ENCODE assay signal across 9 cellular contexts in the genomic region with DNA sequence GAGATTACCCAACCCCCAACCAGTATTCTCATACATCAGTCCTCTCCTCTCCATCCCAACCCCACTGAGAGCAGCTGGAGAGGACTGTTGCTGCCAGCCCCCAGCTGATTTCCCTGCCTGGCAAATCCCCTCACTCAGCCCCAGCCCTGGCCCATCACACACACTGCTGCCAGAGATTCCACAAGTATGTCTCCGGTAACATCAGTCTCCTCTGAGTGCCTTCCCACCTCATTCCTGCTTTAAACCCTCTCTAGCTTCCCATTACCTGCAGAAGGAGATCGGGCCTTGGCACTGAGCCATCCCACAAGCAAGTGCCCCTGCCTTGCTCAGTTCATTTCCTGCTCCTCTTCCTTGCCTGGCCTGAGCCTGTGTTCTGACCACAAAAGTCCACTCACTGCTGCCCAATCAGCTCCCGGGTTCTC. TPM values are rescaled to one million over a fixed set of nuclear protein-coding genes. Genes with fewer than 3 reads are reported as not detected.
DNase-seq lines count a peak whose midpoint lies in the region; ATAC-seq and TF ChIP-seq lines count a peak whose summit lies in the region.
"Had no signal": no experiment of that assay in that cellular context is flagged by ENCODE, and none has a peak within 500 bp of the region (broad histone marks: within the 10 kb centered on the region; RNA-seq: fewer than 3 reads in every experiment).

No MANE protein-coding gene starts in this region.

- POLR2A ChIA-PET in PC-9 (lab: Charles Lee; ENCODE audit: unreplicated experiment): no interaction called here

- no peaks in the 10 kb centered on the region for H3K79me2 ChIP-seq in PC-9 (ENCODE audit: low read depth)

- no peak for TF ChIP-seq POLR2A in esophagus muscularis mucosa (IDR thresholded peaks at IDR 0.05; ENCODE audit: low read depth)

- CTCF ChIA-PET in PC-9 (lab: Charles Lee): interaction anchor here (0.5 to 0.6 kb wide), 2 partner anchors 48 to 148 kb away, joined by 3 to 4 read pairs; no protein-coding TSS in a partner anchor

- no peak for TF ChIP-seq EP300 in esophagus muscularis mucosa (IDR thresholded peaks at IDR 0.05)

- H4K20me1 ChIP-seq in PC-9 (ENCODE audit: insufficient read depth): no peaks in the 10 kb centered on the region

- H3K36me3 ChIP-seq in PC-9 (ENCODE audit: low read depth) (0 out of 2 replicates have a peak, but pooled peaks cover 4% of the 10 kb centered on the region), esophagus muscularis mucosa (peaks cover 0 to 17% (median 7%) of the 10 kb centered on the region in 4 donors), rectal smooth muscle tissue (ENCODE audit: control insufficient read depth, insufficient read depth, low read length) (no peaks in the 10 kb centered on the region)

- no peak for ATAC-seq in activated T-helper 17 cell treated with anti-CD3 and anti-CD28 coated beads, Interleukin-2, amount 50 U/mL, for 72 hours (replicated peaks)
- no peak for ATAC-seq in GM21447 (IDR thresholded peaks at IDR 0.05; ENCODE audit: unreplicated experiment)

- H3K4me1 Mint-ChIP-seq in activated T-helper 17 cell treated with anti-CD3 and anti-CD28 coated beads, Interleukin-2, amount 50 U/mL, for 72 hours: peaks cover 17% of the 10 kb centered on the region

- peaks cover 81% of the 10 kb centered on the region for H3K36me3 Mint-ChIP-seq in activated T-helper 17 cell treated with anti-CD3 and anti-CD28 coated beads, Interleukin-2, amount 50 U/mL, for 72 hours (ENCODE audit: low read depth)

- no peaks in the 10 kb centered on the region for H3K27me3 Mint-ChIP-seq in activated T-helper 17 cell treated with anti-CD3 and anti-CD28 coated beads, Interleukin-2, amount 50 U/mL, for 72 hours

- H3K27me3 ChIP-seq in PC-9 (ENCODE audit: insufficient read depth, low read depth) (no peaks in the 10 kb centered on the region), esophagus muscularis mucosa (no peaks in the 10 kb centered on the region), rectal smooth muscle tissue (ENCODE audit: control insufficient read depth, insufficient read depth, low read length) (no peaks in the 10 kb centered on the region)

- H3K4me1 ChIP-seq in PC-9 (replicated peaks; ENCODE audit: insufficient read depth): peaks cover 18% of the 10 kb centered on the region
- H3K4me1 ChIP-seq in esophagus muscularis mucosa: peaks cover 17 to 58% (median 51%) of the 10 kb centered on the region in 4 donors
- peaks cover 24% of the 10 kb centered on the region for H3K4me1 ChIP-seq in rectal smooth muscle tissue (ENCODE audit: control insufficient read depth, insufficient read depth, low read length)

- DNase-seq in DMS79 treated with DMSO at 0.1 percent for 48 hours (lab: John Stamatoyannopoulos, UW): peak; percentile 78
- peak; percentile 62 to 65 for DNase-seq in PC-9
- DNase-seq in esophagus muscularis mucosa (ENCODE audit: extremely low spot score): no peak
- DNase-seq in NCI-H446 (lab: John Stamatoyannopoulos, UW): no peak
- DNase-seq in mucosa of gallbladder (ENCODE audit: low spot score): no peak
- DNase-seq: activated gamma-delta T cell had no signal

- H3K4me3 Mint-ChIP-seq in activated T-helper 17 cell treated with anti-CD3 and anti-CD28 coated beads, Interleukin-2, amount 50 U/mL, for 72 hours: no peak overlapping the region

- no peak overlapping the region for H3K9ac ChIP-seq in rectal smooth muscle tissue (ENCODE audit: low read length)

- H3K4me3 ChIP-seq in PC-9 (no peak overlapping the region), esophagus muscularis mucosa (peak overlapping the region in 1 of 4 donors; percentile 10), rectal smooth muscle tissue (ENCODE audit: low read length) (no peak overlapping the region)

- peak overlapping the region; percentile 42 for H3K27ac ChIP-seq in PC-9
- H3K27ac ChIP-seq in esophagus muscularis mucosa (replicated peaks in 1 of 4): peak overlapping the region; percentile 72 to 84 (median 74)
- peak overlapping the region; percentile 67 for H3K27ac ChIP-seq in rectal smooth muscle tissue (ENCODE audit: low read depth, low read length)

- no TSS peak for BruUV-seq in PC-9 (replicated peaks; lab: Mats Ljungman, UMichigan)

- peak overlapping the region; percentile 59 for H3K4me2 ChIP-seq in PC-9

- no peaks in the 10 kb centered on the region for H3K9me3 Mint-ChIP-seq in activated T-helper 17 cell treated with anti-CD3 and anti-CD28 coated beads, Interleukin-2, amount 50 U/mL, for 72 hours

- H3F3A ChIP-seq in PC-9 (ENCODE audit: insufficient read depth, low read depth): peaks cover 13% of the 10 kb centered on the region; the same call in 1 of the 2 replicates

- no peak overlapping the region for H3K27ac Mint-ChIP-seq in activated T-helper 17 cell treated with anti-CD3 and anti-CD28 coated beads, Interleukin-2, amount 50 U/mL, for 72 hours

- WGBS in esophagus muscularis mucosa: 53% methylated on average over 3 of the region's 3 CpGs

- H3K9me2 ChIP-seq in PC-9 (ENCODE audit: insufficient read depth): no peaks in the 10 kb centered on the region

- intact Hi-C loops in PC-9 (cut with micrococcal nuclease; ENCODE audit: unreplicated experiment): no loop called here
- intact Hi-C loops in esophagus muscularis mucosa (cut with DNase I): no loop called here

- H2AFZ ChIP-seq in PC-9: no peak overlapping the region

- no peak for TF ChIP-seq CTCF in PC-9 (conservative IDR thresholded peaks at IDR 0.05)
- TF ChIP-seq CTCF in esophagus muscularis mucosa (IDR thresholded peaks at IDR 0.05): no peak

- H3K9me3 ChIP-seq in PC-9 (ENCODE audit: insufficient read depth, low read depth): no peaks in the 10 kb centered on the region
- H3K9me3 ChIP-seq in esophagus muscularis mucosa: no peaks in the 10 kb centered on the region

RNA-seq across cellular contexts. Expression of a gene that starts 50.6 kb away (rescaled TPM):
- total RNA-seq in PC-9 (2021) (31.3 and 34.3 TPM in 2 replicates), esophagus muscularis mucosa (100 to 1,000 TPM in 1 of 4 donors, 10 to 100 TPM in 3; 81.7 to 117 (median 85.7) TPM), mucosa of gallbladder (209 TPM)
- 100 to 1,000 TPM in 1 of 2 donors, 10 to 100 TPM in 1; 57.8 to 185 TPM for total RNA-seq in activated T-helper 17 cell treated with anti-CD3 and anti-CD28 coated beads, Interleukin-2, amount 50 U/mL, for 72 hours

Comparison
In these comparisons a context has a peak if more than half of its experiments do, and no peak if none do; other contexts are left out.
1. DNase-seq: peak in DMS79 treated with DMSO at 0.1 percent for 48 hours (single experiment) and PC-9 (2 of 2); none in esophagus muscularis mucosa (single experiment), NCI-H446 (0 of 2) and mucosa of gallbladder (single experiment).
2. Peak in every context shown above with its lines, with median percentiles within 50 percentile points of each other: H3K27ac ChIP-seq.